In genomic region chr4:138632856-138633255, GRCh38 we compare ENCODE assay signal across 26 cellular contexts.
"Had no signal": no experiment of that assay in that cellular context is flagged by ENCODE, and none has a peak within 500 bp of the region (broad histone marks: within the 10 kb centered on the region; RNA-seq: fewer than 3 reads in every experiment).

No MANE protein-coding gene starts in this region.

- H3K4me1 ChIP-seq: gastrocnemius medialis, heart right ventricle, left lung, lower lobe of right lung, right lobe of liver, testis, transverse colon had no signal

- H3K36me3 ChIP-seq: brain microvascular endothelial cell, gastrocnemius medialis, heart right ventricle, left lung, lower lobe of right lung, right lobe of liver, transverse colon had no signal

- H3K9me3 ChIP-seq: gastrocnemius medialis, heart right ventricle, left lung, lower lobe of right lung, right lobe of liver, testis, transverse colon had no signal

- ATAC-seq: gastrocnemius medialis; heart right ventricle; left lung; lower lobe of right lung; naive thymus-derived CD8-positive, alpha-beta T cell; right lobe of liver; stimulated activated naive CD8-positive, alpha-beta T cell treated with anti-CD3 and anti-CD28 coated beads, Interleukin-15, Interleukin-2, amounts not matched to agents 100 U/mL and 50 U/mL, for 24 hours; T-helper 17 cell had no signal

- H3K4me3 Mint-ChIP-seq: activated CD4-positive, alpha-beta memory T cell treated with anti-CD3 and anti-CD28 coated beads, Interleukin-2, amount 10 ng/mL, durations not matched to agents 7 days and 5 days; activated CD4-positive, alpha-beta T cell treated with anti-CD3 and anti-CD28 coated beads, Interleukin-2, amount 10 ng/mL, durations not matched to agents 7 days and 5 days; activated naive CD8-positive, alpha-beta T cell; naive thymus-derived CD8-positive, alpha-beta T cell; T-helper 17 cell had no signal

- H3K27ac ChIP-seq: brain microvascular endothelial cell, coronary artery, dorsolateral prefrontal cortex, gastrocnemius medialis, heart right ventricle, left lung, lower lobe of right lung, right lobe of liver, skin epidermis, testis, transverse colon had no signal

- H3K4me1 Mint-ChIP-seq: activated CD4-positive, alpha-beta memory T cell treated with anti-CD3 and anti-CD28 coated beads, Interleukin-2, amount 10 ng/mL, durations not matched to agents 7 days and 5 days; activated CD4-positive, alpha-beta T cell treated with anti-CD3 and anti-CD28 coated beads, Interleukin-2, amount 10 ng/mL, durations not matched to agents 7 days and 5 days; naive thymus-derived CD8-positive, alpha-beta T cell; T-helper 17 cell had no signal

- H3K9me3 Mint-ChIP-seq: activated CD4-positive, alpha-beta memory T cell treated with anti-CD3 and anti-CD28 coated beads, Interleukin-2, amount 10 ng/mL, durations not matched to agents 7 days and 5 days; activated CD4-positive, alpha-beta T cell treated with anti-CD3 and anti-CD28 coated beads, Interleukin-2, amount 10 ng/mL, durations not matched to agents 7 days and 5 days had no signal

- H3K36me3 Mint-ChIP-seq: activated naive CD8-positive, alpha-beta T cell; naive thymus-derived CD8-positive, alpha-beta T cell had no signal

- H3K27me3 Mint-ChIP-seq: activated CD4-positive, alpha-beta memory T cell treated with anti-CD3 and anti-CD28 coated beads, Interleukin-2, amount 10 ng/mL, durations not matched to agents 7 days and 5 days; T-helper 17 cell had no signal

- H3K4me3 ChIP-seq: coronary artery, dorsolateral prefrontal cortex, gastrocnemius medialis, heart right ventricle, left lung, lower lobe of right lung, right lobe of liver, skin epidermis, testis, transverse colon had no signal

- H3K27me3 ChIP-seq: brain microvascular endothelial cell, dorsolateral prefrontal cortex, gastrocnemius medialis, heart right ventricle, left lung, right lobe of liver, testis, transverse colon had no signal

- H3K27ac Mint-ChIP-seq: activated CD4-positive, alpha-beta memory T cell treated with anti-CD3 and anti-CD28 coated beads, Interleukin-2, amount 10 ng/mL, durations not matched to agents 7 days and 5 days; activated CD4-positive, alpha-beta T cell treated with anti-CD3 and anti-CD28 coated beads, Interleukin-2, amount 10 ng/mL, durations not matched to agents 7 days and 5 days; activated naive CD8-positive, alpha-beta T cell; naive thymus-derived CD8-positive, alpha-beta T cell; T-helper 17 cell had no signal

- DNase-seq: activated CD4-positive, alpha-beta memory T cell treated with anti-CD3 and anti-CD28 coated beads, Interleukin-2, amount 10 ng/mL, durations not matched to agents 7 days and 5 days; activated CD4-positive, alpha-beta T cell treated with anti-CD3 and anti-CD28 coated beads, Interleukin-2, amount 10 ng/mL, durations not matched to agents 7 days and 5 days; activated CD4-positive, CD25-positive, alpha-beta regulatory T cell treated with anti-CD3 and anti-CD28 coated beads, Interleukin-2, amount 50 U/mL, for 72 hours; activated effector memory CD4-positive, alpha-beta T cell treated with Interleukin-2 at 50 U/mL for 16 hours; activated naive CD4-positive, alpha-beta T cell treated with Interleukin-2 at 50 U/mL for 16 hours; anterior cingulate cortex; brain microvascular endothelial cell; dorsolateral prefrontal cortex; effector memory CD4-positive, alpha-beta T cell; gastrocnemius medialis; heart right ventricle; left lung; lower lobe of right lung; mesenchymal stem cell; naive thymus-derived CD8-positive, alpha-beta T cell; right lobe of liver; stimulated activated CD4-positive, alpha-beta T cell treated with anti-CD3 and anti-CD28 coated beads, Interleukin-12 subunit alpha, Interleukin-12 subunit beta, amount 100 ng/mL, for 4 hours; stimulated activated CD4-positive, alpha-beta T cell treated with anti-CD3 and anti-CD28 coated beads, Interleukin-4, amount 100 ng/mL, for 1 hour; stimulated activated naive CD8-positive, alpha-beta T cell treated with anti-CD3 and anti-CD28 coated beads, Interleukin-15, Interleukin-2, amounts not matched to agents 100 U/mL and 50 U/mL, for 24 hours; T-helper 17 cell; T1000; testis; transverse colon had no signal
